ENCODE assay signal across 1 cellular context in genomic region chr17:61368832-61369468, GRCh38.
TF ChIP-seq lines count a peak whose summit lies in the region.

No MANE protein-coding gene starts in this region.

TF ChIP-seq in IMR-90, 13 proteins besides CTCF, POLR2A, EP300 and RAD21 (continued from another document):
- TF ChIP-seq BHLHE40 (IDR thresholded peaks at IDR 0.05; ENCODE audit: low read depth, low read length) (no peak), MAFK (IDR thresholded peaks at IDR 0.05; ENCODE audit: low read depth, low read length) (no peak), CHD1 (IDR thresholded peaks at IDR 0.05; ENCODE audit: low read depth, low read length) (no peak), RCOR1 (IDR thresholded peaks at IDR 0.05; ENCODE audit: insufficient replicate concordance, low read length) (no peak)
TF ChIP-seq in IMR-90: peak in this region for 0.
